30 cellular contexts compared by ENCODE assay signal in the genomic region with DNA sequence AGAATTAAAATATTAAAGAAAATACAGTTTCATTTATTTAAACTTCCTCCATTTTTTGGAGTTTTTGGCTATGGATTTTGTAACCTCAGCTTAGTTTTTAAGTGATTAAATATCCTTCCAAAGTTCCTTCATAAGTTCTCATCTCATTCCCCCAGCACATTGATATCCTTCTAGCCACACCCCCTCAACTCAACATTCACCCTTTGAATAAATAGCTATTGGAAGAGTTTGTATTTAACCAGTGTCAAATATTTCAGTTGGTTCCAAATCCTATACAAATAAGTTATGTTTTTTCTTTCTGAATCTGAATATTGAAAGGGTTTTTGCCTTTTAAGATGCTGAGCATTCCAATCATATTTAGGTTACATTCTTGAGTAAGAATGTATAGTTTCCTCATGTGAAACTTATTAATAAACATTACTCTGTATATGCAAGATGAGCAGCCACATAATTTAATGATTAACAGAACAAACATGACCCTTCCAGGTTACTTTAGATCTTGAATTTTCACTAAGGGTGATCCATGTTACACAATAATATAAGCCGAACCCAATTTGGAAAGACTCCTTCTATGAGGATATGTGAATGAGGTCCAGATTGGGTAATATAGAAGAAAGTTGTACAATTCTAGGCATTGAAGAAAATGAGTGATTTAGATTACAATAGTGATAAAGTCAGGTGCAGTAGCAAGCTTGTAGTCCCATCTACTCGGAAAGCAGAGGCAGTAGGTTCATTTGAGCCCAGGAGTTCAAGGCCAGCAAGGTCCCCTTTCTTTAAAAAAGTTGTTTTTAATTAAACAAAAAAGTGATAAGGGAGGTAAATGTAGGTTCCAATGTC. TPM values are rescaled to one million over a fixed set of nuclear protein-coding genes. Genes with fewer than 3 reads are reported as not detected.
DNase-seq lines count a peak whose midpoint lies in the region; ATAC-seq, FAIRE-seq and TF ChIP-seq lines count a peak whose summit lies in the region.
"Had no signal": no experiment of that assay in that cellular context is flagged by ENCODE, and none has a peak within 500 bp of the region (broad histone marks: within the 10 kb centered on the region; RNA-seq: fewer than 3 reads in every experiment).

No MANE protein-coding gene starts in this region.

- no peak for TF ChIP-seq CTCF in A549 (IDR thresholded peaks at IDR 0.05)
- no peak for TF ChIP-seq CTCF in choroid plexus epithelial cell (conservative IDR thresholded peaks at IDR 0.05; ENCODE audit: low read depth, low read length)
- no peak for TF ChIP-seq CTCF in liver (IDR thresholded peaks at IDR 0.05; ENCODE audit: low read depth, low read length, missing input control)
- no peak for TF ChIP-seq CTCF in H9 (conservative IDR thresholded peaks at IDR 0.05)

- no peaks in the 10 kb centered on the region; a peak in 1 of 7 replicates for H3K36me3 Mint-ChIP-seq in H9 (ENCODE audit: insufficient read depth in 1 of 3, low read depth in 3 of 3)

- POLR2A ChIA-PET in A549 (lab: Yijun Ruan, JAX) = no interaction called here

- H2AK5ac ChIP-seq in H9 (ENCODE audit: insufficient read length, low read length) = no peak overlapping the region

- TF ChIP-seq EP300 in A549 (IDR thresholded peaks at IDR 0.05) = no peak

- no peak overlapping the region for H3K27ac Mint-ChIP-seq in H9
- H3K27ac Mint-ChIP-seq: CD4-positive, alpha-beta T cell; IgD-negative memory B cell had no signal

- no peak overlapping the region for H4K91ac ChIP-seq in H9 (ENCODE audit: insufficient read length, low read depth, low read length)

- H3K27ac ChIP-seq in A549 (no peak overlapping the region), liver (ENCODE audit: low read depth in 1 of 2, low read length in 2 of 2) (peak overlapping the region in 1 of 2 donors; percentile 40), H9 (ENCODE audit: insufficient read length, low read depth, low read length) (no peak overlapping the region)
- H3K27ac ChIP-seq: 22Rv1; BLaER1 treated with 17β-estradiol and CSF1 and Interleukin-3, amounts not matched to agents 10 nM and 100 nM; KMS-11; RWPE1 had no signal

- no peaks in the 10 kb centered on the region for H3K27me3 ChIP-seq in liver (ENCODE audit: control insufficient read depth in 4 of 4, insufficient read depth in 4 of 4, low read length in 3 of 4)
- no peaks in the 10 kb centered on the region for H3K27me3 ChIP-seq in H9 (ENCODE audit: insufficient read depth, low read length)
- H3K27me3 ChIP-seq: BLaER1 treated with 17β-estradiol and CSF1 and Interleukin-3, amounts not matched to agents 10 nM and 100 nM had no signal

- no peak overlapping the region for H3K56ac ChIP-seq in H9 (ENCODE audit: insufficient read length, low read depth, low read length)

- no peak overlapping the region for H2BK12ac ChIP-seq in H9 (ENCODE audit: insufficient read length, low read depth, low read length)

- in situ Hi-C loops in ACHN (cut with HindIII; ENCODE audit: low pct_ligation_motif_present, low pct_unique_long_range_greater_than_20kb, low sequenced_read_pairs) = no loop called here

- H3K23me2 ChIP-seq in H9 (ENCODE audit: insufficient read length, low read depth, low read length, poor library complexity, severe bottlenecking) = no peaks in the 10 kb centered on the region

- no peaks in the 10 kb centered on the region for H3K79me1 ChIP-seq in H9 (ENCODE audit: insufficient read depth, low read depth, low read length, poor library complexity, severe bottlenecking)

- no peak overlapping the region for H3K14ac ChIP-seq in H9 (ENCODE audit: insufficient read depth, low read length)

- no peak overlapping the region for H2BK120ac ChIP-seq in H9 (ENCODE audit: low read depth, low read length, poor library complexity, severe bottlenecking)

- H2BK20ac ChIP-seq in H9 (ENCODE audit: low read depth, low read length, poor library complexity, severe bottlenecking) = no peak overlapping the region

- H3K9me3 ChIP-seq in A549 (no peaks in the 10 kb centered on the region), liver (ENCODE audit: control insufficient read depth in 4 of 4, low read length in 3 of 4) (no peaks in the 10 kb centered on the region), H9 (ENCODE audit: control insufficient read depth, low read depth, low read length) (no peaks in the 10 kb centered on the region)
- H3K9me3 ChIP-seq: BLaER1 treated with 17β-estradiol and CSF1 and Interleukin-3, amounts not matched to agents 10 nM and 100 nM had no signal

- H4K5ac ChIP-seq in H9 (ENCODE audit: insufficient read length, low read depth, low read length) = no peak overlapping the region

- H3K79me2 ChIP-seq in H9 (ENCODE audit: insufficient read depth, low read length) = no peaks in the 10 kb centered on the region

- no peak overlapping the region for H2BK15ac ChIP-seq in H9 (ENCODE audit: low read depth, low read length)

- no peaks in the 10 kb centered on the region for H3K36me3 ChIP-seq in liver (ENCODE audit: control insufficient read depth in 4 of 4, insufficient read depth in 3 of 4, low read depth in 1 of 4, low read length in 3 of 4)
- H3K36me3 ChIP-seq: BLaER1 treated with 17β-estradiol and CSF1 and Interleukin-3, amounts not matched to agents 10 nM and 100 nM had no signal

- H3K23ac ChIP-seq in H9 (ENCODE audit: insufficient read length, low read depth, low read length) = no peak overlapping the region

- TF ChIP-seq RAD21 in A549 (conservative IDR thresholded peaks at IDR 0.05 in 1 of 2, IDR thresholded peaks at IDR 0.05 in 1 of 2) (no peak), liver (IDR thresholded peaks at IDR 0.05) (peak in 1 of 2 donors; percentile 20)

- no peaks in the 10 kb centered on the region for H3K27me3 Mint-ChIP-seq in H9 (ENCODE audit: low read depth)

- H4K8ac ChIP-seq in H9 (replicated peaks; ENCODE audit: insufficient read length, low read depth, low read length) = no peak overlapping the region

- no peak overlapping the region for H3K4ac ChIP-seq in H9 (ENCODE audit: low read depth, low read length)

- no peaks in the 10 kb centered on the region for H4K20me1 ChIP-seq in H9 (ENCODE audit: control insufficient read depth, insufficient read depth, insufficient read length)
- H4K20me1 ChIP-seq: BLaER1 treated with 17β-estradiol and CSF1 and Interleukin-3, amounts not matched to agents 10 nM and 100 nM had no signal

- H2BK5ac ChIP-seq in H9 (ENCODE audit: insufficient read length, low read length) = no peak overlapping the region

- H3K4me1 Mint-ChIP-seq in H9 = peaks cover 9 to 13% of the 10 kb centered on the region in 2 experiments
- H3K4me1 Mint-ChIP-seq: IgD-negative memory B cell had no signal

- H2AFZ ChIP-seq in H9 (ENCODE audit: low read length) = no peak overlapping the region

- H3K4me3 Mint-ChIP-seq in H9 = no peak overlapping the region
- H3K4me3 Mint-ChIP-seq: CD4-positive, alpha-beta T cell; IgD-negative memory B cell had no signal

- TF ChIP-seq POLR2A in A549 (IDR thresholded peaks at IDR 0.05; ENCODE audit: low read length) = no peak

- no peak for FAIRE-seq in A549 (lab: Jason Lieb, UNC)
- FAIRE-seq: GM12878 had no signal

- H3K9ac ChIP-seq in liver (ENCODE audit: low read depth in 1 of 2, low read length in 2 of 2) (no peak overlapping the region), H9 (ENCODE audit: extremely low read depth, insufficient read length, low read length) (no peak overlapping the region)
- H3K9ac ChIP-seq: BLaER1 treated with 17β-estradiol and CSF1 and Interleukin-3, amounts not matched to agents 10 nM and 100 nM; KMS-11 had no signal

- H3K4me1 ChIP-seq in A549 = peaks cover 9% of the 10 kb centered on the region; the same call in 1 of the 3 replicates
- H3K4me1 ChIP-seq in liver (ENCODE audit: control insufficient read depth in 4 of 4, insufficient read depth in 4 of 4, low read length in 3 of 4) = peaks cover 0 to 28% (median 25%) of the 10 kb centered on the region in 4 donors
- no peaks in the 10 kb centered on the region for H3K4me1 ChIP-seq in H9 (ENCODE audit: insufficient read depth, low read length)
- H3K4me1 ChIP-seq: BLaER1 treated with 17β-estradiol and CSF1 and Interleukin-3, amounts not matched to agents 10 nM and 100 nM had no signal

- H3K4me2 ChIP-seq in A549 (0 out of 3 replicates have a peak overlapping the region, but pooled peaks have one; percentile 32), H9 (ENCODE audit: insufficient read depth, insufficient read length, low read length) (no peak overlapping the region)
- H3K4me2 ChIP-seq: BLaER1 treated with 17β-estradiol and CSF1 and Interleukin-3, amounts not matched to agents 10 nM and 100 nM; KMS-11 had no signal

- H3K4me3 ChIP-seq in A549 (no peak overlapping the region), choroid plexus epithelial cell (ENCODE audit: low read depth, low read length) (no peak overlapping the region), liver (ENCODE audit: low read depth in 1 of 3, low read length in 3 of 3) (peak overlapping the region in 1 of 3 donors; percentile 26)
- H3K4me3 ChIP-seq: BLaER1 treated with 17β-estradiol and CSF1 and Interleukin-3, amounts not matched to agents 10 nM and 100 nM; GM12878 had no signal

- CTCF ChIA-PET in A549 (lab: Yijun Ruan, JAX) = no interaction called here

- no peak for ATAC-seq in A549
- ATAC-seq: GM12878, Panc1 had no signal

- DNase-seq in A549 (ENCODE audit: low read depth in 1 of 2, low spot score in 1 of 2) (no peak), HS-5 (ENCODE audit: low read depth) (peak; percentile 62), choroid plexus epithelial cell (ENCODE audit: low read depth) (peak; percentile 18), ACHN (no peak), H9 (no peak)
- DNase-seq in stimulated activated CD4-positive, alpha-beta T cell treated with anti-CD3 and anti-CD28 coated beads, Interleukin-1b, Interleukin-23, amount 100 ng/mL, for 48 hours = no peak
- DNase-seq: AML-193; CD4-positive, alpha-beta T cell; DMS53; GDM1; MM.1S; NCI-H1048; NCI-H1417; NCI-H1694 treated with DMSO at 0.1 percent for 48 hours; NCI-H2081; NCI-H2227 treated with DMSO at 0.1 percent for 48 hours; NCI-H526 treated with DMSO at 0.1 percent for 48 hours; SHP77 treated with DMSO at 0.1 percent for 48 hours had no signal

- H3T11ph ChIP-seq in H9 (ENCODE audit: low read length) = no peak overlapping the region

- 31% methylated on average over 2 of the region's 2 CpGs for WGBS in A549 (ENCODE audit: missing lambda C conversion rate)
- 32% methylated on average over 2 of the region's 2 CpGs for WGBS in liver
- no CpG with 5 or more reads among the region's 2 CpGs for WGBS in H9 (ENCODE audit: extremely low coverage, insufficient read length, low lambda C conversion rate)

- H3K9me3 Mint-ChIP-seq in H9 = 0 out of 5 replicates have a peak, but pooled peaks cover 0 to 3% of the 10 kb centered on the region in 2 experiments
- H3K9me3 Mint-ChIP-seq: CD4-positive, alpha-beta T cell had no signal

- H3K18ac ChIP-seq in H9 (ENCODE audit: insufficient read length, low read depth, low read length) = no peak overlapping the region

RNA-seq across cellular contexts. Expression of a gene that starts 13.6 kb away (rescaled TPM):
- not detected in 2 replicates for polyA plus RNA-seq in A549 (2011; rRNA removed)
- polyA plus RNA-seq in A549 (2012; cell fraction: cytosol; rRNA removed) = not detected in 2 replicates
- not detected in 2 replicates for polyA plus RNA-seq in A549 (2012; cell fraction: nucleus; rRNA removed)
- not detected in 3 replicates for polyA plus RNA-seq in A549 (2017; fragmentation: RNase III; extraction: RNeasy Plus Mini Kit Qiagen cat#74134 plus additional on column Dnase treatment)
- polyA minus RNA-seq in A549 (2011; rRNA and poly(A)+ RNA removed) = not detected in 2 replicates
- total RNA-seq in liver = not detected
- under 1 TPM in 1 of 2 donors, not detected in 1; 0.09 TPM for polyA plus RNA-seq in liver
- not detected in 2 replicates for total RNA-seq in H9 (2021)
- total RNA-seq: CD4-positive, alpha-beta T cell; Daoy; GM12878; H1; NCI-H460 had no signal
- polyA plus RNA-seq: AG04450, GM12878, H1, IgD-negative memory B cell had no signal

RNA-seq across cellular contexts. Expression of a gene that starts 37.1 kb away (rescaled TPM):
- polyA plus RNA-seq in A549 (2011; rRNA removed) (20.5 and 24.9 TPM in 2 replicates), A549 (2017; fragmentation: RNase III; extraction: RNeasy Plus Mini Kit Qiagen cat#74134 plus additional on column Dnase treatment) (29.9 to 34.4 TPM (median 33.2 TPM) in 3 replicates), liver (under 1 TPM; 0.33 to 0.43 TPM)
- 11.0 and 12.8 TPM in 2 replicates for polyA plus RNA-seq in A549 (2012; cell fraction: cytosol; rRNA removed)
- 50.8 and 65.7 TPM in 2 replicates for polyA plus RNA-seq in A549 (2012; cell fraction: nucleus; rRNA removed)
- 6.0 and 8.4 TPM in 2 replicates for polyA minus RNA-seq in A549 (2011; rRNA and poly(A)+ RNA removed)
- total RNA-seq in liver (under 1 TPM; 0.14 to 0.84 TPM), H9 (2021) (35.9 and 40.1 TPM in 2 replicates)
- total RNA-seq: CD4-positive, alpha-beta T cell; GM12878 had no signal
- polyA plus RNA-seq: AG04450, IgD-negative memory B cell had no signal

RNA-seq across cellular contexts. Expression of a gene that starts 50.2 kb away (rescaled TPM):
- polyA plus RNA-seq in A549 (2011; rRNA removed) = 9.7 and 14.2 TPM in 2 replicates
- polyA plus RNA-seq in A549 (2012; cell fraction: cytosol; rRNA removed) = 2.8 and 2.9 TPM in 2 replicates
- 0.84 and 2.0 TPM in 2 replicates for polyA plus RNA-seq in A549 (2012; cell fraction: nucleus; rRNA removed)
- 9.7 to 11.4 TPM (median 10.2 TPM) in 3 replicates for polyA plus RNA-seq in A549 (2017; fragmentation: RNase III; extraction: RNeasy Plus Mini Kit Qiagen cat#74134 plus additional on column Dnase treatment)
- polyA minus RNA-seq in A549 (2011; rRNA and poly(A)+ RNA removed) = 1.2 and 1.5 TPM in 2 replicates
- 1 to 10 TPM in 1 of 2 donors, under 1 TPM in 1; 0.92 to 3.5 TPM for total RNA-seq in liver
- polyA plus RNA-seq in liver = 1 to 10 TPM in 1 of 2 donors, under 1 TPM in 1; 0.70 to 1.8 TPM
- 14.5 and 15.5 TPM in 2 replicates for total RNA-seq in H9 (2021)

RNA-seq across cellular contexts. Expression of a gene that starts 50.3 kb away (rescaled TPM):
- polyA plus RNA-seq in A549 (2011; rRNA removed) (11.5 and 14.3 TPM in 2 replicates), A549 (2017; fragmentation: RNase III; extraction: RNeasy Plus Mini Kit Qiagen cat#74134 plus additional on column Dnase treatment) (6.4 to 6.8 TPM (median 6.6 TPM) in 3 replicates), liver (10 to 100 TPM; 44.4 to 54.2 TPM)
- 1.9 and 2.3 TPM in 2 replicates for polyA plus RNA-seq in A549 (2012; cell fraction: cytosol; rRNA removed)
- 2.1 and 3.3 TPM in 2 replicates for polyA plus RNA-seq in A549 (2012; cell fraction: nucleus; rRNA removed)
- polyA minus RNA-seq in A549 (2011; rRNA and poly(A)+ RNA removed) = 4.5 and 5.1 TPM in 2 replicates
- total RNA-seq in liver (10 to 100 TPM; 42.3 to 46.2 TPM), H9 (2021) (13.7 and 13.8 TPM in 2 replicates)

Comparison
In these comparisons a context has a peak if more than half of its experiments do, and no peak if none do; other contexts are left out.
1. DNase-seq: peak in HS-5 (single experiment) and choroid plexus epithelial cell (single experiment); none in A549 (0 of 2), ACHN (single experiment), H9 (single experiment) and stimulated activated CD4-positive, alpha-beta T cell treated with anti-CD3 and anti-CD28 coated beads, Interleukin-1b, Interleukin-23, amount 100 ng/mL, for 48 hours (single experiment).
2. RNA of a gene that starts 37.1 kb away (total RNA-seq): 35.9 to 40.1 TPM in H9; 0.14 to 0.84 TPM in liver; every median in the first group is over 10 times any median in the second.